Comparison of ENCODE assay signal across 21 cellular contexts in the genomic region with DNA sequence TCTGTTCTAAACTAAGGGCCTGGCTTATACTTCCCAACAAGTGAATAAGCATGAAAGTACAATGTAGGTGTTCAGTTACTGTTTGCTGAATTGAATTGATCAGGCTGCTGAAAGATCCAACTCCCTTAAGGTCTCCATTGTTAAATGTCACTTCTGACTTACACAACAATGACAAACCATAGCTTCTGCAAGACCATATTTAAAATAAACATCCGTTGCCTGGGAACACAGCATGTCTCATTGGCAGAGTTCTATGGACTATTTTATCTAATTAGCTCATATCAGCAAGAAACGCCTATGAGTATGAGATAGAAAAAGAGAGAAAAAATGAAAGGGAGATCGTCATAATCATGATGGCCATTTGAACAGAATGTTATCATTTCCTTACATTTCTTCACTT.
"Had no signal": no experiment of that assay in that cellular context is flagged by ENCODE, and none has a peak within 500 bp of the region (broad histone marks: within the 10 kb centered on the region; RNA-seq: fewer than 3 reads in every experiment).

No MANE protein-coding gene starts in this region.

- H3K27ac Mint-ChIP-seq: activated CD4-positive, alpha-beta memory T cell treated with anti-CD3 and anti-CD28 coated beads, Interleukin-2, amount 10 ng/mL, durations not matched to agents 7 days and 5 days; activated CD4-positive, alpha-beta T cell treated with anti-CD3 and anti-CD28 coated beads, Interleukin-2, amount 10 ng/mL, durations not matched to agents 24 days and 14 days; activated naive CD4-positive, alpha-beta T cell treated with anti-CD3 and anti-CD28 coated beads, Interleukin-2, amount 10 ng/mL, durations not matched to agents 7 days and 5 days; activated T-cell treated with anti-CD3 and anti-CD28 coated beads, Interleukin-2, amount 50 U/mL, for 72 hours; mesothelial cell of epicardium; naive thymus-derived CD8-positive, alpha-beta T cell; neural progenitor cell; stimulated activated naive CD8-positive, alpha-beta T cell treated with anti-CD3 and anti-CD28 coated beads, Interleukin-15, Interleukin-2, amounts not matched to agents 100 ng/mL and 50 ng/mL, for 24 hours had no signal

- H3K36me3 ChIP-seq: cardiac muscle cell, heart right ventricle, neural progenitor cell, right lobe of liver, thyroid gland, upper lobe of right lung had no signal

- H3K4me3 ChIP-seq: cardiac muscle cell, heart right ventricle, neural progenitor cell, right lobe of liver, skin epidermis, thyroid gland, upper lobe of right lung had no signal

- H3K9me3 Mint-ChIP-seq: activated CD4-positive, alpha-beta memory T cell treated with anti-CD3 and anti-CD28 coated beads, Interleukin-2, amount 10 ng/mL, durations not matched to agents 7 days and 5 days; activated CD4-positive, alpha-beta T cell treated with anti-CD3 and anti-CD28 coated beads, Interleukin-2, amount 10 ng/mL, durations not matched to agents 24 days and 14 days; activated naive CD4-positive, alpha-beta T cell treated with anti-CD3 and anti-CD28 coated beads, Interleukin-2, amount 10 ng/mL, durations not matched to agents 7 days and 5 days had no signal

- H3K36me3 Mint-ChIP-seq: activated naive CD4-positive, alpha-beta T cell treated with anti-CD3 and anti-CD28 coated beads, Interleukin-2, amount 10 ng/mL, durations not matched to agents 7 days and 5 days; mesothelial cell of epicardium; naive thymus-derived CD8-positive, alpha-beta T cell; neural progenitor cell had no signal

- H3K4me1 ChIP-seq: heart right ventricle, neural progenitor cell, right lobe of liver, thyroid gland, upper lobe of right lung had no signal

- H3K4me3 Mint-ChIP-seq: activated CD4-positive, alpha-beta memory T cell treated with anti-CD3 and anti-CD28 coated beads, Interleukin-2, amount 10 ng/mL, durations not matched to agents 7 days and 5 days; activated CD4-positive, alpha-beta T cell treated with anti-CD3 and anti-CD28 coated beads, Interleukin-2, amount 10 ng/mL, durations not matched to agents 24 days and 14 days; activated naive CD4-positive, alpha-beta T cell treated with anti-CD3 and anti-CD28 coated beads, Interleukin-2, amount 10 ng/mL, durations not matched to agents 7 days and 5 days; activated T-cell treated with anti-CD3 and anti-CD28 coated beads, Interleukin-2, amount 50 U/mL, for 72 hours; mesothelial cell of epicardium; naive thymus-derived CD8-positive, alpha-beta T cell; neural progenitor cell; stimulated activated naive CD8-positive, alpha-beta T cell treated with anti-CD3 and anti-CD28 coated beads, Interleukin-15, Interleukin-2, amounts not matched to agents 100 ng/mL and 50 ng/mL, for 24 hours had no signal

- H3K27me3 ChIP-seq: cardiac muscle cell, heart right ventricle, neural progenitor cell, right lobe of liver, thyroid gland, upper lobe of right lung had no signal

- H2AFZ ChIP-seq: neural progenitor cell had no signal

- H3K4me2 ChIP-seq: neural progenitor cell had no signal

- H3K4me1 Mint-ChIP-seq: activated CD4-positive, alpha-beta memory T cell treated with anti-CD3 and anti-CD28 coated beads, Interleukin-2, amount 10 ng/mL, durations not matched to agents 7 days and 5 days; activated CD4-positive, alpha-beta T cell treated with anti-CD3 and anti-CD28 coated beads, Interleukin-2, amount 10 ng/mL, durations not matched to agents 24 days and 14 days; activated naive CD4-positive, alpha-beta T cell treated with anti-CD3 and anti-CD28 coated beads, Interleukin-2, amount 10 ng/mL, durations not matched to agents 7 days and 5 days; mesothelial cell of epicardium; naive thymus-derived CD8-positive, alpha-beta T cell; neural progenitor cell had no signal

- H3K27me3 Mint-ChIP-seq: activated CD4-positive, alpha-beta memory T cell treated with anti-CD3 and anti-CD28 coated beads, Interleukin-2, amount 10 ng/mL, durations not matched to agents 7 days and 5 days; activated CD4-positive, alpha-beta T cell treated with anti-CD3 and anti-CD28 coated beads, Interleukin-2, amount 10 ng/mL, durations not matched to agents 24 days and 14 days; activated naive CD4-positive, alpha-beta T cell treated with anti-CD3 and anti-CD28 coated beads, Interleukin-2, amount 10 ng/mL, durations not matched to agents 7 days and 5 days; naive thymus-derived CD8-positive, alpha-beta T cell; stimulated activated naive CD8-positive, alpha-beta T cell treated with anti-CD3 and anti-CD28 coated beads, Interleukin-15, Interleukin-2, amounts not matched to agents 100 ng/mL and 50 ng/mL, for 24 hours had no signal

- DNase-seq: activated CD4-positive, alpha-beta memory T cell treated with anti-CD3 and anti-CD28 coated beads, Interleukin-2, amount 10 ng/mL, durations not matched to agents 7 days and 5 days; activated CD4-positive, alpha-beta T cell treated with anti-CD3 and anti-CD28 coated beads, Interleukin-2, amount 10 ng/mL, durations not matched to agents 24 days and 14 days; activated effector memory CD4-positive, alpha-beta T cell treated with anti-CD3 and anti-CD28 coated beads, Interleukin-2, amount 50 U/mL, for 16 hours; activated naive CD4-positive, alpha-beta T cell treated with anti-CD3 and anti-CD28 coated beads, Interleukin-2, amount 10 ng/mL, durations not matched to agents 7 days and 5 days; activated T-cell treated with anti-CD3 and anti-CD28 coated beads, Interleukin-2, amount 50 U/mL, for 72 hours; amygdala; heart right ventricle; kidney; mammary epithelial cell; naive thymus-derived CD8-positive, alpha-beta T cell; posterior cingulate gyrus; right lobe of liver; stimulated activated CD4-positive, alpha-beta T cell treated with anti-CD3 and anti-CD28 coated beads, Interleukin-1b, Interleukin-23, amount 100 ng/mL, for 48 hours; substantia nigra; thyroid gland; upper lobe of right lung had no signal

- H3K9me3 ChIP-seq: heart right ventricle, right lobe of liver, thyroid gland, upper lobe of right lung had no signal

- H3K27ac ChIP-seq: cardiac muscle cell, heart right ventricle, neural progenitor cell, right lobe of liver, skin epidermis, thyroid gland, upper lobe of right lung had no signal
